Comparison of ENCODE assay signal across 10 cellular contexts in genomic region chr3:62940763-62941632, GRCh38.
DNase-seq lines count a peak whose midpoint lies in the region; ATAC-seq, FAIRE-seq and TF ChIP-seq lines count a peak whose summit lies in the region.
"Had no signal": no experiment of that assay in that cellular context is flagged by ENCODE, and none has a peak within 500 bp of the region (broad histone marks: within the 10 kb centered on the region; RNA-seq: fewer than 3 reads in every experiment).

No MANE protein-coding gene starts in this region.

- TF ChIP-seq EP300 in H1 (IDR thresholded peaks at IDR 0.05; ENCODE audit: borderline replicate concordance in 1 of 2, low read depth in 2 of 2, low read length in 2 of 2) = no peak

- peaks cover 45% of the 10 kb centered on the region for H3K4me1 Mint-ChIP-seq in neural progenitor cell
- H3K4me1 Mint-ChIP-seq in type B pancreatic cell (ENCODE audit: unreplicated experiment) = no peaks in the 10 kb centered on the region
- H3K4me1 Mint-ChIP-seq: T-helper 17 cell had no signal

- no peak overlapping the region for H3K4me3 ChIP-seq in H1 (ENCODE audit: extremely low read depth in 1 of 4, insufficient read depth in 2 of 4, low read depth in 3 of 4, low read length in 4 of 4)
- no peak overlapping the region for H3K4me3 ChIP-seq in neural progenitor cell
- no peak overlapping the region for H3K4me3 ChIP-seq in spleen

- no peaks in the 10 kb centered on the region for H3K23me2 ChIP-seq in H1 (ENCODE audit: low read depth, low read length)

- no peak for TF ChIP-seq POLR2A in H1 (IDR thresholded peaks at IDR 0.05; ENCODE audit: control extremely low read depth in 1 of 2, low read depth in 2 of 2, low read length in 2 of 2)
- no peak for TF ChIP-seq POLR2A in spleen (IDR thresholded peaks at IDR 0.05)

- peaks cover 11% of the 10 kb centered on the region for H3K9me3 Mint-ChIP-seq in neural progenitor cell
- H3K9me3 Mint-ChIP-seq in type B pancreatic cell = peaks cover 8% of the 10 kb centered on the region

- no peak overlapping the region for H3K56ac ChIP-seq in H1 (replicated peaks; ENCODE audit: insufficient read length, low read depth, low read length)

- no peak overlapping the region for H3K23ac ChIP-seq in H1 (ENCODE audit: insufficient read length)

- H3K4me3 Mint-ChIP-seq in neural progenitor cell (peak overlapping the region; percentile 62), type B pancreatic cell (no peak overlapping the region)
- H3K4me3 Mint-ChIP-seq: T-helper 17 cell had no signal

- TF ChIP-seq CTCF in H1 (IDR thresholded peaks at IDR 0.05; ENCODE audit: control extremely low read depth in 1 of 3, insufficient read depth in 1 of 3, low read depth in 1 of 3, low read length in 3 of 3) = no peak
- no peak for TF ChIP-seq CTCF in neural progenitor cell (IDR thresholded peaks at IDR 0.05)
- TF ChIP-seq CTCF in type B pancreatic cell (conservative IDR thresholded peaks at IDR 0.05) = no peak
- TF ChIP-seq CTCF in spleen (IDR thresholded peaks at IDR 0.05 in 8 of 11, conservative IDR thresholded peaks at IDR 0.05 in 3 of 11) = no peak

- H3K27me3 ChIP-seq in H1 (replicated peaks in 1 of 4; ENCODE audit: control insufficient read depth in 3 of 4, extremely low read depth in 1 of 4, insufficient read depth in 3 of 4, low read length in 3 of 4) (no peaks in the 10 kb centered on the region), neural progenitor cell (no peaks in the 10 kb centered on the region), spleen (replicated peaks in 1 of 7) (no peaks in the 10 kb centered on the region)

- ATAC-seq in HG03521 (IDR thresholded peaks at IDR 0.05; ENCODE audit: unreplicated experiment) = no peak
- ATAC-seq: T-helper 17 cell had no signal

- peak overlapping the region; percentile 51 for H4K5ac ChIP-seq in H1 (ENCODE audit: insufficient read length, low read depth, low read length)

- POLR2A ChIA-PET in H1 (lab: Charles Lee; ENCODE audit: partially characterized antibody) = interaction anchor here (0.6 to 3.2 kb wide), 9 partner anchors 8 to 195 kb away, joined by 3 to 17 read pairs (median 4); partner anchors contain the start of gene CADPS

- peak; percentile 69 for FAIRE-seq in H1 (lab: Jason Lieb, UNC)

- peak overlapping the region; percentile 100 for H2AFZ ChIP-seq in H1 (ENCODE audit: low read length)
- peak overlapping the region; percentile 97 for H2AFZ ChIP-seq in neural progenitor cell (replicated peaks)

- 66% methylated on average over 9 of the region's 9 CpGs; no CpG with 5 or more reads in 1 of the 2 experiments for WGBS in H1 (ENCODE audit: extremely low coverage in 1 of 2, insufficient coverage in 1 of 2, insufficient read length in 1 of 2, insufficient replicate concordance in 2 of 2, low coverage in 1 of 2, low lambda C conversion rate in 2 of 2, missing lambda C conversion rate in 1 of 2), 2 experiments
- 57 to 68% (median 65%) methylated on average over 9 of the region's 9 CpGs for WGBS in spleen, 5 donors

- H3K14ac ChIP-seq in H1 (ENCODE audit: insufficient read length) = no peak overlapping the region

- H2BK15ac ChIP-seq in H1 (ENCODE audit: low read length) = 0 out of 2 replicates have a peak overlapping the region, but pooled peaks have one; percentile 49

- H2BK12ac ChIP-seq in H1 (ENCODE audit: low read depth, low read length) = peak overlapping the region; percentile 86

- H3K9me3 ChIP-seq in H1 (ENCODE audit: insufficient read depth in 2 of 2, low read depth in 1 of 2, low read length in 1 of 2) = peaks cover 2 to 4% of the 10 kb centered on the region in 2 experiments; a peak in 2 of 4 replicates
- no peaks in the 10 kb centered on the region for H3K9me3 ChIP-seq in neural progenitor cell (ENCODE audit: low read depth)
- peaks cover 0 to 8% (median 0%) of the 10 kb centered on the region in 8 donors for H3K9me3 ChIP-seq in spleen

- intact Hi-C loops in spleen (cut with DNase I; ENCODE audit: low total_unique reads) = no loop called here

- CTCF ChIA-PET in H1 (lab: Charles Lee; ENCODE audit: partially characterized antibody) = interaction anchor here (1.4 kb wide), 1 partner anchor 36 kb away, joined by 3 read pairs; no protein-coding TSS in a partner anchor

- H2AK5ac ChIP-seq in H1 (ENCODE audit: low read depth, low read length) = no peak overlapping the region

- peak overlapping the region; percentile 27 for H2BK120ac ChIP-seq in H1 (replicated peaks; ENCODE audit: low read depth, low read length)

- H3K27ac Mint-ChIP-seq in neural progenitor cell (peak overlapping the region; percentile 99), type B pancreatic cell (no peak overlapping the region)
- H3K27ac Mint-ChIP-seq: T-helper 17 cell had no signal

- H3K36me3 ChIP-seq in H1 (ENCODE audit: control insufficient read depth in 2 of 4, insufficient read depth in 4 of 4, low read length in 3 of 4) (no peaks in the 10 kb centered on the region), neural progenitor cell (no peaks in the 10 kb centered on the region), spleen (no peaks in the 10 kb centered on the region)

- DNase-seq in GM03348 (ENCODE audit: low spot score) (peak; percentile 13), NCI-H1930 (lab: John Stamatoyannopoulos, UW) (peak; percentile 10 to 59), H1 (ENCODE audit: low read depth in 1 of 2, low spot score in 2 of 2) (no peak), neural progenitor cell (ENCODE audit: low spot score) (peak; percentile 23), type B pancreatic cell (ENCODE audit: extremely low spot score, unreplicated experiment) (no peak), spleen (no peak)
- DNase-seq in stimulated activated CD4-positive, alpha-beta T cell treated with anti-CD3 and anti-CD28 coated beads, Interleukin-4, amount 100 ng/mL, for 4 hours = no peak
- DNase-seq: T-helper 17 cell had no signal

- H3K9ac ChIP-seq in H1 (replicated peaks in 1 of 4; ENCODE audit: extremely low read depth in 1 of 4, low read depth in 3 of 4, low read length in 3 of 4) = no peak overlapping the region; a peak in 1 of 7 replicates
- no peak overlapping the region for H3K9ac ChIP-seq in neural progenitor cell

- H2BK20ac ChIP-seq in H1 (ENCODE audit: low read length) = peak overlapping the region; percentile 6; the same call in 1 of the 2 replicates

- H3K27me3 Mint-ChIP-seq in neural progenitor cell (ENCODE audit: insufficient read depth, low read depth) (peaks cover 4% of the 10 kb centered on the region), type B pancreatic cell (peaks cover 11% of the 10 kb centered on the region)
- H3K27me3 Mint-ChIP-seq: T-helper 17 cell had no signal

- H4K91ac ChIP-seq in H1 (replicated peaks; ENCODE audit: insufficient read length, low read length) = peak overlapping the region; percentile 8

- H3K79me2 ChIP-seq in H1 (ENCODE audit: control insufficient read depth in 1 of 2, insufficient read depth in 2 of 2, low read length in 2 of 2) (no peaks in the 10 kb centered on the region), neural progenitor cell (ENCODE audit: low read depth) (no peaks in the 10 kb centered on the region)

- no peak overlapping the region for H3K27ac ChIP-seq in H1 (ENCODE audit: low read depth, low read length)
- H3K27ac ChIP-seq in neural progenitor cell = peak overlapping the region; percentile 53
- H3K27ac ChIP-seq in spleen = no peak overlapping the region
- H3K27ac ChIP-seq: HL-60 had no signal

- H3K4me1 ChIP-seq in H1 (replicated peaks in 1 of 4; ENCODE audit: control insufficient read depth in 3 of 4, insufficient read depth in 4 of 4, low read length in 3 of 4) (peaks cover 0 to 11% (median 3%) of the 10 kb centered on the region in 4 experiments; a peak in 4 of 7 replicates), neural progenitor cell (peaks cover 20% of the 10 kb centered on the region), spleen (no peaks in the 10 kb centered on the region)

- no peak overlapping the region for H3K4ac ChIP-seq in H1 (replicated peaks; ENCODE audit: insufficient read length, low read depth, low read length)

- no peak for TF ChIP-seq RAD21 in H1 (IDR thresholded peaks at IDR 0.05 in 1 of 2, conservative IDR thresholded peaks at IDR 0.05 in 1 of 2; ENCODE audit: low read depth in 2 of 2, low read length in 2 of 2)

- H4K8ac ChIP-seq in H1 (ENCODE audit: extremely low read depth, insufficient read depth, low read length) = no peak overlapping the region

- peak overlapping the region; percentile 45; the same call in 1 of the 2 replicates for H2BK5ac ChIP-seq in H1 (ENCODE audit: low read depth, low read length)

- H3K4me2 ChIP-seq in H1 (ENCODE audit: insufficient read depth in 1 of 2, low read depth in 2 of 2, low read length in 2 of 2) (no peak overlapping the region), neural progenitor cell (peak overlapping the region; percentile 23)

- H3F3A ChIP-seq in neural progenitor cell (ENCODE audit: low read depth) = peaks cover 6% of the 10 kb centered on the region

- H3K79me1 ChIP-seq in H1 (ENCODE audit: low read depth, low read length) = no peaks in the 10 kb centered on the region

- H4K20me1 ChIP-seq in H1 (replicated peaks in 1 of 2; ENCODE audit: control insufficient read depth in 1 of 2, insufficient read depth in 2 of 2, low read length in 2 of 2) (no peaks in the 10 kb centered on the region), neural progenitor cell (ENCODE audit: low read depth) (no peaks in the 10 kb centered on the region)

- H3K18ac ChIP-seq in H1 (ENCODE audit: extremely low read depth, low read length) = no peak overlapping the region; the same call in 1 of the 2 replicates

- H3K36me3 Mint-ChIP-seq in neural progenitor cell = no peaks in the 10 kb centered on the region
- no peaks in the 10 kb centered on the region for H3K36me3 Mint-ChIP-seq in type B pancreatic cell

TF ChIP-seq in H1, 55 proteins besides CTCF, POLR2A, EP300 and RAD21 (continues in another document):
- TF ChIP-seq ZNF274 (IDR thresholded peaks at IDR 0.05; ENCODE audit: borderline replicate concordance, extremely low read depth, low read length) = no peak
- TF ChIP-seq JUND (IDR thresholded peaks at IDR 0.05; ENCODE audit: low read length) = 0 out of 2 replicates have a peak, but pooled peaks have one; percentile 14

Comparison
In these comparisons a context has a peak if more than half of its experiments do, and no peak if none do; other contexts are left out.
1. DNase-seq: peak in GM03348 (single experiment), NCI-H1930 (2 of 2) and neural progenitor cell (single experiment); none in H1 (0 of 2), type B pancreatic cell (single experiment), spleen (single experiment) and stimulated activated CD4-positive, alpha-beta T cell treated with anti-CD3 and anti-CD28 coated beads, Interleukin-4, amount 100 ng/mL, for 4 hours (0 of 2).